ENCODE assay signal across 23 cellular contexts in genomic region chr3:179731544-179731943, GRCh38.
"Had no signal": no experiment of that assay in that cellular context is flagged by ENCODE, and none has a peak within 500 bp of the region (broad histone marks: within the 10 kb centered on the region; RNA-seq: fewer than 3 reads in every experiment).

No MANE protein-coding gene starts in this region.

- H3K36me3 ChIP-seq: uterus had no signal

- H3K9me3 ChIP-seq: body of pancreas, thyroid gland, uterus had no signal

- DNase-seq: activated CD4-positive, alpha-beta T cell treated with anti-CD3 and anti-CD28 coated beads, Interleukin-2, amount 10 ng/mL, durations not matched to agents 7 days and 5 days; activated CD4-positive, CD25-positive, alpha-beta regulatory T cell treated with anti-CD3 and anti-CD28 coated beads, Interleukin-2, amount 50 U/mL, for 72 hours; activated CD8-positive, alpha-beta memory T cell treated with anti-CD3 and anti-CD28 coated beads, Interleukin-2, amount 10 ng/mL, durations not matched to agents 7 days and 5 days; activated CD8-positive, alpha-beta T cell treated with anti-CD3 and anti-CD28 coated beads for 36 hours; activated effector memory CD4-positive, alpha-beta T cell treated with anti-CD3 and anti-CD28 coated beads, Interleukin-2, amount 50 U/mL, for 16 hours; activated naive CD4-positive, alpha-beta T cell treated with anti-CD3 and anti-CD28 coated beads, Interleukin-2, amount 10 ng/mL, durations not matched to agents 7 days and 5 days; activated T-cell treated with anti-CD3 and anti-CD28 coated beads for 4 hours; body of pancreas; cortex of kidney; foreskin melanocyte; glutamatergic neuron; hippocampal formation; naive B cell; occipital lobe; posterior cingulate gyrus; stimulated activated CD4-positive, alpha-beta T cell treated with anti-CD3 and anti-CD28 coated beads, Interleukin-1b, Interleukin-23, amount 100 ng/mL, for 48 hours; substantia nigra; SW 1271; thyroid gland; uterus had no signal

- ATAC-seq: activated CD8-positive, alpha-beta memory T cell treated with anti-CD3 and anti-CD28 coated beads, Interleukin-2, amount 10 ng/mL, durations not matched to agents 7 days and 5 days; activated CD8-positive, alpha-beta T cell treated with anti-CD3 and anti-CD28 coated beads for 36 hours; body of pancreas had no signal

- H3K27ac ChIP-seq: body of pancreas, cardiac muscle cell, epithelial cell of prostate, thyroid gland, uterus, VCaP had no signal

- H3K27me3 ChIP-seq: body of pancreas, cardiac muscle cell, thyroid gland, uterus had no signal

- H3K4me1 ChIP-seq: body of pancreas, uterus had no signal

- H3K4me3 ChIP-seq: body of pancreas, cardiac muscle cell, thyroid gland, uterus had no signal
